Comparison of ENCODE assay signal across 35 cellular contexts in genomic region chr17:32256012-32256694, GRCh38. TPM values are rescaled to one million over a fixed set of nuclear protein-coding genes. Genes with fewer than 3 reads are reported as not detected.
A peak's percentile ranks its signal among the peaks of the same experiment; 100 is the strongest.
DNase-seq lines count a peak whose midpoint lies in the region; ATAC-seq lines count a peak whose summit lies in the region.
"Had no signal": no experiment of that assay in that cellular context is flagged by ENCODE, and none has a peak within 500 bp of the region (broad histone marks: within the 10 kb centered on the region; RNA-seq: fewer than 3 reads in every experiment).

No MANE protein-coding gene starts in this region.

- no peak overlapping the region for H3K4me2 ChIP-seq in trophoblast cell (ENCODE audit: low read length)

- H4K91ac ChIP-seq in trophoblast cell (ENCODE audit: low read depth, low read length): no peak overlapping the region

- H2BK120ac ChIP-seq in trophoblast cell (ENCODE audit: insufficient read depth, low read length, poor library complexity): no peak overlapping the region

- no peak overlapping the region for H2BK5ac ChIP-seq in trophoblast cell (ENCODE audit: low read depth, low read length, poor library complexity)

- no peak overlapping the region for H4K8ac ChIP-seq in trophoblast cell (ENCODE audit: low read depth, low read length)

- H3K27me3 Mint-ChIP-seq in activated naive CD8-positive, alpha-beta T cell treated with anti-CD3 and anti-CD28 coated beads for 36 hours: peaks cover 20% of the 10 kb centered on the region

- H3K4me1 ChIP-seq in trophoblast cell (ENCODE audit: control insufficient read depth in 1 of 2, insufficient read depth in 2 of 2, low read length in 2 of 2) (no peaks in the 10 kb centered on the region), right cardiac atrium (ENCODE audit: control insufficient read depth, insufficient read depth, low read length) (no peaks in the 10 kb centered on the region)
- H3K4me1 ChIP-seq: BE2C, colonic mucosa, psoas muscle had no signal

- DNase-seq in DMS 273 (lab: John Stamatoyannopoulos, UW; ENCODE audit: unreplicated experiment) (peak; percentile 70), NCI-H524 (lab: John Stamatoyannopoulos, UW) (peak; percentile 94 to 97), fibroblast of peridontal ligament (ENCODE audit: extremely low read depth) (peak; percentile 33), trophoblast cell (no peak), GM03348 (ENCODE audit: low spot score) (no peak), DMS79 (lab: John Stamatoyannopoulos, UW) (no peak), right cardiac atrium (no peak)
- no peak for DNase-seq in activated naive CD8-positive, alpha-beta T cell treated with anti-CD3 and anti-CD28 coated beads for 36 hours
- DNase-seq: activated CD4-positive, alpha-beta T cell treated with anti-CD3 and anti-CD28 coated beads for 36 hours; activated CD8-positive, alpha-beta T cell treated with anti-CD3 and anti-CD28 coated beads, Interleukin-2, amount 10 ng/mL, durations not matched to agents 7 days and 5 days; activated naive CD4-positive, alpha-beta T cell treated with anti-CD3 and anti-CD28 coated beads, Interleukin-2, amount 50 U/mL, for 16 hours; amniotic stem cell; BE2C; colonic mucosa; DMS153; effector memory CD4-positive, alpha-beta T cell; H9; left ventricle myocardium superior; MV-4-11; NCI-H1436 treated with DMSO at 0.1 percent for 48 hours; NCI-H2227 treated with DMSO at 0.1 percent for 48 hours; NCI-H774; OCI-M1; psoas muscle; stimulated activated CD4-positive, alpha-beta T cell treated with anti-CD3 and anti-CD28 coated beads, Interleukin-15, amount 100 ng/mL, for 24 hours; stimulated activated CD4-positive, alpha-beta T cell treated with anti-CD3 and anti-CD28 coated beads, Interleukin-4, amount 100 ng/mL, for 4 hours; T1000; upper lobe of left lung had no signal

- no peaks in the 10 kb centered on the region for H3K79me1 ChIP-seq in trophoblast cell (ENCODE audit: low read length)

- H3K36me3 ChIP-seq in trophoblast cell (ENCODE audit: control insufficient read depth in 1 of 2, insufficient read depth in 2 of 2, low read length in 2 of 2): no peaks in the 10 kb centered on the region
- H3K36me3 ChIP-seq: BE2C, cardiac muscle cell, colonic mucosa, neutrophil, upper lobe of left lung had no signal

- no peaks in the 10 kb centered on the region for H3K4me1 Mint-ChIP-seq in activated naive CD8-positive, alpha-beta T cell treated with anti-CD3 and anti-CD28 coated beads for 36 hours
- H3K4me1 Mint-ChIP-seq: activated CD4-positive, alpha-beta T cell treated with anti-CD3 and anti-CD28 coated beads for 36 hours; activated T-helper 17 cell treated with anti-CD3 and anti-CD28 coated beads, Interleukin-2, amount 50 U/mL, for 72 hours had no signal

- no peaks in the 10 kb centered on the region for H3K79me2 ChIP-seq in trophoblast cell (ENCODE audit: control insufficient read depth, insufficient read depth, low read length, poor library complexity)

- H3K36me3 Mint-ChIP-seq in activated naive CD8-positive, alpha-beta T cell treated with anti-CD3 and anti-CD28 coated beads for 36 hours: no peaks in the 10 kb centered on the region
- H3K36me3 Mint-ChIP-seq: IgD-negative memory B cell had no signal

- H4K12ac ChIP-seq in trophoblast cell (ENCODE audit: low read depth, low read length): no peak overlapping the region

- H3K9ac ChIP-seq in trophoblast cell (ENCODE audit: low read length): no peak overlapping the region

- H3K23ac ChIP-seq in trophoblast cell (ENCODE audit: low read length): no peak overlapping the region

- H3K9me3 ChIP-seq in trophoblast cell (ENCODE audit: insufficient read depth, low read depth, low read length) (no peaks in the 10 kb centered on the region), right cardiac atrium (ENCODE audit: control insufficient read depth, low read length) (no peaks in the 10 kb centered on the region)
- H3K9me3 ChIP-seq: BE2C, colonic mucosa, neutrophil, psoas muscle, upper lobe of left lung had no signal

- H2AFZ ChIP-seq in trophoblast cell (ENCODE audit: insufficient read depth, low read length, poor library complexity): no peak overlapping the region

- no peak overlapping the region for H3K27ac Mint-ChIP-seq in activated naive CD8-positive, alpha-beta T cell treated with anti-CD3 and anti-CD28 coated beads for 36 hours
- H3K27ac Mint-ChIP-seq: activated CD4-positive, alpha-beta T cell treated with anti-CD3 and anti-CD28 coated beads for 36 hours; activated CD8-positive, alpha-beta T cell treated with anti-CD3 and anti-CD28 coated beads, Interleukin-2, amount 10 ng/mL, durations not matched to agents 7 days and 5 days; activated T-helper 17 cell treated with anti-CD3 and anti-CD28 coated beads, Interleukin-2, amount 50 U/mL, for 72 hours; H9 had no signal

- H2AK5ac ChIP-seq in trophoblast cell (ENCODE audit: low read length): no peak overlapping the region

- H3K4ac ChIP-seq in trophoblast cell (ENCODE audit: low read depth, low read length): no peak overlapping the region

- ATAC-seq in right cardiac atrium: no peak
- ATAC-seq: activated CD4-positive, alpha-beta T cell treated with anti-CD3 and anti-CD28 coated beads for 36 hours; activated CD8-positive, alpha-beta T cell treated with anti-CD3 and anti-CD28 coated beads, Interleukin-2, amount 10 ng/mL, durations not matched to agents 7 days and 5 days; activated T-helper 17 cell treated with anti-CD3 and anti-CD28 coated beads, Interleukin-2, amount 50 U/mL, for 72 hours; left ventricle myocardium superior; psoas muscle had no signal

- H3K27me3 ChIP-seq in trophoblast cell (ENCODE audit: insufficient read depth, low read length) (no peaks in the 10 kb centered on the region), right cardiac atrium (ENCODE audit: control insufficient read depth, insufficient read depth) (no peaks in the 10 kb centered on the region)
- H3K27me3 ChIP-seq: BE2C, colonic mucosa, upper lobe of left lung had no signal

- intact Hi-C loops in right cardiac atrium (cut with DNase I): loop anchor here in 1 of 4 donors (2.0 kb wide), 1 partner anchor 63 kb away; no protein-coding TSS in a partner anchor

- no peak overlapping the region for H3K14ac ChIP-seq in trophoblast cell (ENCODE audit: low read length)

- H3K18ac ChIP-seq in trophoblast cell (ENCODE audit: low read length): no peak overlapping the region

- H3K4me3 ChIP-seq in trophoblast cell (ENCODE audit: low read depth, low read length) (peak overlapping the region; percentile 30), right cardiac atrium (ENCODE audit: low read length) (no peak overlapping the region)
- H3K4me3 ChIP-seq: cardiac muscle cell, colonic mucosa, psoas muscle, upper lobe of left lung had no signal

- H3K4me3 Mint-ChIP-seq in activated naive CD8-positive, alpha-beta T cell treated with anti-CD3 and anti-CD28 coated beads for 36 hours: no peak overlapping the region
- H3K4me3 Mint-ChIP-seq: activated CD4-positive, alpha-beta T cell treated with anti-CD3 and anti-CD28 coated beads for 36 hours; activated CD8-positive, alpha-beta T cell treated with anti-CD3 and anti-CD28 coated beads, Interleukin-2, amount 10 ng/mL, durations not matched to agents 7 days and 5 days; activated T-helper 17 cell treated with anti-CD3 and anti-CD28 coated beads, Interleukin-2, amount 50 U/mL, for 72 hours; H9 had no signal

- H3K27ac ChIP-seq in trophoblast cell (ENCODE audit: low read depth, low read length) (no peak overlapping the region), right cardiac atrium (ENCODE audit: low read length) (no peak overlapping the region)
- H3K27ac ChIP-seq: cardiac muscle cell, colonic mucosa, neutrophil, psoas muscle, RWPE1, upper lobe of left lung, VCaP had no signal

- H2BK12ac ChIP-seq in trophoblast cell (ENCODE audit: low read length): no peak overlapping the region

- no CpG with 5 or more reads among the region's 9 CpGs for WGBS in trophoblast cell (ENCODE audit: extremely low coverage, insufficient coverage, insufficient read length)
- WGBS in right cardiac atrium: 43% methylated on average over 9 of the region's 9 CpGs

- H3K9me3 Mint-ChIP-seq in activated naive CD8-positive, alpha-beta T cell treated with anti-CD3 and anti-CD28 coated beads for 36 hours: no peaks in the 10 kb centered on the region
- H3K9me3 Mint-ChIP-seq: activated T-helper 17 cell treated with anti-CD3 and anti-CD28 coated beads, Interleukin-2, amount 50 U/mL, for 72 hours; H9; IgD-negative memory B cell had no signal

RNA-seq across cellular contexts. Expression of gene RHBDL3, which starts 9.5 kb away (rescaled TPM):
- 0.07 and 0.15 TPM in 2 replicates for polyA plus RNA-seq in trophoblast cell (2013)
- total RNA-seq in activated naive CD8-positive, alpha-beta T cell treated with anti-CD3 and anti-CD28 coated beads for 36 hours: under 1 TPM in 1 of 2 experiments, not detected in 1; 0.06 TPM
- 10 to 100 TPM; 19.6 to 51.1 (median 38.3) TPM for total RNA-seq in right cardiac atrium
- 40.0 TPM for polyA plus RNA-seq in right cardiac atrium
- total RNA-seq: epithelial cell of proximal tubule had no signal
- polyA plus RNA-seq: cardiac muscle cell, IgD-negative memory B cell had no signal

Comparison
In these comparisons a context has a peak if more than half of its experiments do, and no peak if none do; other contexts are left out.
1. DNase-seq: peak in DMS 273 (single experiment), NCI-H524 (2 of 2) and fibroblast of peridontal ligament (single experiment); none in trophoblast cell (0 of 2), GM03348 (single experiment), activated naive CD8-positive, alpha-beta T cell treated with anti-CD3 and anti-CD28 coated beads for 36 hours (single experiment), DMS79 (single experiment) and right cardiac atrium (0 of 3).
2. RNA of gene RHBDL3, which starts 9.5 kb away (total RNA-seq): 19.6 to 51.1 TPM in right cardiac atrium; 0.06 TPM in activated naive CD8-positive, alpha-beta T cell treated with anti-CD3 and anti-CD28 coated beads for 36 hours; every median in the first group is over 10 times any median in the second.